In the genomic region with DNA sequence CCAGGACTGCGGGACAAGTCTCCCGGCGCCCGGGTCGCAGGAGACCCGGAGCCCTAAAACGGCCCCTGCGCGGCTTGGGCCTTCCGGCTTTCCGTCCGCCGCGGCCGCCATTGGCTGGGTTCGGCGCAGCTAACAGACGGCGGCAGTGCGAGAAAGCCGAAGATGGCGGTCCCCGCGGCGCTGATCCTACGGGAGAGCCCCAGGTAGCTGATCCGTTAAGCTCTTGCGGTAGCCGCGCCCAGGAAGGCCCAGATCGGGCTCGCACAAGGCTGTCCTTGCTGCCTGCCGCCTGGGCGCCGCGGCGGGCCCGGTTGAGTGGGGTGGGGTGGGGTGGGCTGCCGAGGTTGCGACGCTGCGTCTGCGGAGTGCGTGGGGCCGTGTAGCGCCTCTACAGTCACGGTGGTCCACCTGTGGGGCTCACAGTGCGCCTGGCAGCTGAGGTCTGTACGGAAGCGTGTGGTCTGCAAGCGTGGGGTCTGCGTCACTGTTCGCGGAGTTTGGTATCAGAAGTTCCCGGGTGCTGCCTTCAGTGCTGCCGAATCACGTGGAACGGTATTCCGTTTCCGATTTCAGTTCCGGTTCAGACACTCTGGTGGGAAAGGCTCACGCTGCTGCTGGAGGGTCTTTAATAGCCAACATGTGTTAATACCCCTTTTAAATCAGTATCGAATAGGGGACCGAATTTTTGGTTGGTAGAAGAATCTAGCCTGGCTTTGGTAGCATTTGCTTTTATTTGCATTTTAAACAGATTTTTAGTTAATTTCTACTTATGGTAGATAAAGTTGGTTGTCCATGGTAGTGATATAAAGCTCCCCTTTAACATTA, we compare ENCODE assay signal across 8 cellular contexts. TPM values are rescaled to one million over a fixed set of nuclear protein-coding genes. Genes with fewer than 3 reads are reported as not detected.
DNase-seq lines count a peak whose midpoint lies in the region; ATAC-seq, FAIRE-seq and TF ChIP-seq lines count a peak whose summit lies in the region.

A gene (plus strand): TSS at position 135 of the 825 bp plus-strand sequence.

- H3K4me1 ChIP-seq in HUES48 (ENCODE audit: control insufficient read depth, insufficient read depth, low read length): peaks cover 16% of the 10 kb centered on the region; the same call in 1 of the 2 replicates

- peak within 1 kb of the TSS; percentile 81 for H3K27ac ChIP-seq in HUES48 (ENCODE audit: low read depth, low read length)

- no peak for FAIRE-seq in D721Med (lab: Jason Lieb, UNC)

- H3K9ac ChIP-seq in HUES48 (ENCODE audit: low read depth, low read length): peak within 1 kb of the TSS; percentile 83

- ATAC-seq in GM21423 (IDR thresholded peaks at IDR 0.05; ENCODE audit: unreplicated experiment): peak; percentile 89

- DNase-seq in D721Med (ENCODE audit: insufficient read length, low spot score) (peak; percentile 33), OCI-M1 (lab: John Stamatoyannopoulos, UW) (peak; percentile 60), activated T-cell treated with anti-CD3 and anti-CD28 coated beads for 4 hours (peak; percentile 70), epithelial cell of proximal tubule (ENCODE audit: low read depth) (peak; percentile 42), mucosa of gallbladder (ENCODE audit: low spot score) (peak; percentile 80)
- DNase-seq in stimulated activated CD8-positive, alpha-beta memory T cell treated with anti-CD3 and anti-CD28 coated beads, Interleukin-4, amount 100 ng/mL, for 24 hours (ENCODE audit: low read depth): peak; percentile 70

- peak within 1 kb of the TSS; percentile 79 for H3K4me3 ChIP-seq in HUES48 (ENCODE audit: low read depth, low read length)
- peak within 1 kb of the TSS; percentile 86 for H3K4me3 ChIP-seq in epithelial cell of proximal tubule (ENCODE audit: low read depth, low read length)

- H3K9me3 ChIP-seq in HUES48 (ENCODE audit: control insufficient read depth, insufficient read depth, low read length): no peaks in the 10 kb centered on the region

- TF ChIP-seq CTCF in D721Med (IDR thresholded peaks at IDR 0.05; ENCODE audit: insufficient read depth, missing control alignments) (no peak), epithelial cell of proximal tubule (conservative IDR thresholded peaks at IDR 0.05; ENCODE audit: low read depth, low read length) (no peak)

- no peaks in the 10 kb centered on the region for H3K27me3 ChIP-seq in HUES48 (ENCODE audit: control insufficient read depth, insufficient read depth, low read length)

- H3K36me3 ChIP-seq in HUES48 (ENCODE audit: control insufficient read depth, insufficient read depth, low read length): peaks cover 11% of the 10 kb centered on the region

RNA-seq across cellular contexts. Expression of the gene that starts here (rescaled TPM):
- 32.2 and 33.6 TPM in 2 replicates for total RNA-seq in epithelial cell of proximal tubule
- total RNA-seq in mucosa of gallbladder: 32.8 TPM

Comparison
In these comparisons a context has a peak if more than half of its experiments do, and no peak if none do; other contexts are left out.
1. Peak in every context shown above with its lines: DNase-seq, ATAC-seq, H3K4me3 ChIP-seq and H3K27ac ChIP-seq.